In the genomic region with DNA sequence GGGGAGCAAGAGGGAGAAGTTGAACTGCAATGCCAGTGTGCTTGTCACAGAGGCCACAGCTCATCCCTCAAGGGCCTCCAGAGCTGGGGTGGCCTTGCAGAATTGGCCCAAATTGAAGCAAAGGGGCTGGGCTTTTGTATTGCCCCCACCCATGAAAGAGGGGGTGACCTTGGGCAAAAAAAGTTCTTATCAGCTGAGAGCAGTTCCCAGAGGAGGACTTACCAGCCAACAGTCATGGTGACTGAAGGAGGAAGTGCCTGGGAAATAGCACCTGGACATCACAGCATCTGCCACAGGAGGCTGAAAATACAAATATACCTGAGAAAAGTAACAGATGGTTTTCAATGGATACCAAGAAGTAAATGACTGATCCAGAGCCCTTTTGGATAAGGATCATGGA, we compare ENCODE assay signal across 24 cellular contexts.
"Had no signal": no experiment of that assay in that cellular context is flagged by ENCODE, and none has a peak within 500 bp of the region (broad histone marks: within the 10 kb centered on the region; RNA-seq: fewer than 3 reads in every experiment).

No MANE protein-coding gene starts in this region.

- H3K4me3 ChIP-seq: ascending aorta, esophagus muscularis mucosa, heart right ventricle, right atrium auricular region, tibial nerve had no signal

- FAIRE-seq: endothelial cell of umbilical vein, TTC549 had no signal

- H3K27me3 ChIP-seq: ascending aorta, esophagus muscularis mucosa, foreskin keratinocyte, right atrium auricular region, tibial nerve had no signal

- ATAC-seq: activated CD4-positive, CD25-positive, alpha-beta regulatory T cell treated with anti-CD3 and anti-CD28 coated beads, Interleukin-2, amount 50 U/mL, for 24 hours; foreskin keratinocyte; naive thymus-derived CD8-positive, alpha-beta T cell had no signal

- H3K27ac ChIP-seq: ascending aorta, esophagus muscularis mucosa, foreskin keratinocyte, right atrium auricular region, tibial nerve, WERI-Rb-1 had no signal

- H3K4me1 ChIP-seq: ascending aorta, foreskin keratinocyte, heart right ventricle, right atrium auricular region had no signal

- DNase-seq: activated CD4-positive, alpha-beta T cell treated with anti-CD3 and anti-CD28 coated beads for 48 hours; activated CD4-positive, alpha-beta T cell treated with anti-CD3 and anti-CD28 coated beads, Interleukin-2, amount 50 U/mL, for 48 hours; activated CD8-positive, alpha-beta memory T cell treated with anti-CD3 and anti-CD28 coated beads for 24 hours; activated CD8-positive, alpha-beta memory T cell treated with anti-CD3 and anti-CD28 coated beads, Interleukin-2, amount 50 U/mL, for 4 hours; activated gamma-delta T cell; activated naive CD4-positive, alpha-beta T cell treated with anti-CD3 and anti-CD28 coated beads, Interleukin-2, amount 10 ng/mL, durations not matched to agents 7 days and 5 days; activated naive CD8-positive, alpha-beta T cell treated with anti-CD3 and anti-CD28 coated beads, Interleukin-2, amount 10 ng/mL, durations not matched to agents 7 days and 5 days; activated T-cell treated with anti-CD3 and anti-CD28 coated beads, Interleukin-2, amount 50 U/mL, for 1 hour; caudate nucleus; cortex of kidney; heart right ventricle; midbrain; naive thymus-derived CD8-positive, alpha-beta T cell; occipital lobe; stimulated activated naive CD4-positive, alpha-beta T cell treated with Interleukin-2 at 50 U/mL for 16 hours; WERI-Rb-1 had no signal

- H3K9me3 ChIP-seq: ascending aorta, tibial nerve had no signal

- H3K36me3 ChIP-seq: ascending aorta, esophagus muscularis mucosa, heart right ventricle, right atrium auricular region, tibial nerve, WERI-Rb-1 had no signal
